In genomic region chr3:10180738-10181295, GRCh38 we compare ENCODE assay signal across 22 cellular contexts. TPM values are rescaled to one million over a fixed set of nuclear protein-coding genes. Genes with fewer than 3 reads are reported as not detected.
DNase-seq lines count a peak whose midpoint lies in the region; ATAC-seq and TF ChIP-seq lines count a peak whose summit lies in the region.
"Had no signal": no experiment of that assay in that cellular context is flagged by ENCODE, and none has a peak within 500 bp of the region (broad histone marks: within the 10 kb centered on the region; RNA-seq: fewer than 3 reads in every experiment).

No MANE protein-coding gene starts in this region.

- H3K4me3 Mint-ChIP-seq in CD14-positive monocyte (no peak overlapping the region), immature natural killer cell (peak overlapping the region in 3 of 5 donors; percentile 22 to 63 (median 24))
- H3K4me3 Mint-ChIP-seq: activated naive CD8-positive, alpha-beta T cell; activated T-cell treated with anti-CD3 and anti-CD28 coated beads, Interleukin-2, amount 50 U/mL, for 72 hours; CD8-positive, alpha-beta memory T cell had no signal

- H3K4me1 ChIP-seq in MM.1S (ENCODE audit: low read length) = no peaks in the 10 kb centered on the region

- TF ChIP-seq POLR2A in NB4 (IDR thresholded peaks at IDR 0.05; ENCODE audit: extremely low read depth, insufficient read length) = no peak

- H3K9ac ChIP-seq in MM.1S (ENCODE audit: low read length) = no peak overlapping the region
- H3K9ac ChIP-seq: GM23248 had no signal

- no peaks in the 10 kb centered on the region for H3K9me3 ChIP-seq in MM.1S (replicated peaks; ENCODE audit: insufficient read depth, low read length)
- H3K9me3 ChIP-seq: thoracic aorta, vagina had no signal

- no peaks in the 10 kb centered on the region for H3F3A ChIP-seq in MM.1S (ENCODE audit: insufficient read depth, low read length)

- peak overlapping the region in 4 of 7 donors; percentile 54 to 84 (median 70) for H3K27ac Mint-ChIP-seq in CD14-positive monocyte
- peak overlapping the region in 5 of 6 donors; percentile 82 to 88 (median 84) for H3K27ac Mint-ChIP-seq in immature natural killer cell
- H3K27ac Mint-ChIP-seq: activated naive CD8-positive, alpha-beta T cell; activated T-cell treated with anti-CD3 and anti-CD28 coated beads, Interleukin-2, amount 50 U/mL, for 72 hours had no signal

- H3K36me3 Mint-ChIP-seq in CD14-positive monocyte = peaks cover 20 to 32% of the 10 kb centered on the region in 2 donors
- peaks cover 0 to 29% (median 15%) of the 10 kb centered on the region in 3 donors for H3K36me3 Mint-ChIP-seq in immature natural killer cell

- no peak overlapping the region for H2AFZ ChIP-seq in MM.1S (ENCODE audit: low read length)
- H2AFZ ChIP-seq: GM23248 had no signal

- no peaks in the 10 kb centered on the region for H3K9me2 ChIP-seq in MM.1S (replicated peaks; ENCODE audit: insufficient read depth, low read length)

- no peaks in the 10 kb centered on the region for H3K36me3 ChIP-seq in MM.1S (replicated peaks; ENCODE audit: insufficient read depth, low read length)

- in situ Hi-C loops in ACHN (cut with HindIII; ENCODE audit: low pct_ligation_motif_present, low pct_unique_long_range_greater_than_20kb, low sequenced_read_pairs) = no loop called here

- ATAC-seq in sciatic nerve (peak; percentile 22), HG03108 (IDR thresholded peaks at IDR 0.05; ENCODE audit: unreplicated experiment) (no peak)
- ATAC-seq: activated T-cell treated with anti-CD3 and anti-CD28 coated beads, Interleukin-2, amount 50 U/mL, for 72 hours had no signal

- H3K4me1 Mint-ChIP-seq in CD14-positive monocyte = peaks cover 29% of the 10 kb centered on the region
- peaks cover 46 to 51% of the 10 kb centered on the region in 2 donors for H3K4me1 Mint-ChIP-seq in immature natural killer cell

- H3K4me3 ChIP-seq in NB4 (ENCODE audit: low read depth, low read length) = no peak overlapping the region
- no peak overlapping the region for H3K4me3 ChIP-seq in MM.1S (ENCODE audit: low read length)
- H3K4me3 ChIP-seq: GM23248, SK-N-MC, thoracic aorta, vagina had no signal

- DNase-seq in CD14-positive monocyte (ENCODE audit: low spot score) (no peak), NB4 (ENCODE audit: low read depth) (peak; percentile 22), immature natural killer cell (no peak), sciatic nerve (ENCODE audit: low spot score) (no peak), NCI-H2029 treated with DMSO at 0.1 percent for 48 hours (lab: John Stamatoyannopoulos, UW) (no peak), ACHN (no peak), MM.1S (no peak)
- DNase-seq: activated CD4-positive, alpha-beta T cell treated with anti-CD3 and anti-CD28 coated beads for 48 hours; activated T-cell treated with anti-CD3 and anti-CD28 coated beads, Interleukin-2, amount 50 U/mL, for 72 hours; CD8-positive, alpha-beta memory T cell; central memory CD4-positive, alpha-beta T cell; dermis blood vessel endothelial cell; DMS153; GDM1; GM23248; NCI-H1694 treated with DMSO at 0.1 percent for 48 hours; NCI-H69 had no signal

- H3K27me3 Mint-ChIP-seq in CD14-positive monocyte (ENCODE audit: low read depth in 3 of 3) (peaks cover 0 to 3% (median 0%) of the 10 kb centered on the region in 3 donors), immature natural killer cell (ENCODE audit: low read depth in 3 of 3) (peaks cover 0 to 2% (median 0%) of the 10 kb centered on the region in 3 donors)
- H3K27me3 Mint-ChIP-seq: activated naive CD8-positive, alpha-beta T cell; CD8-positive, alpha-beta memory T cell had no signal

- H3K79me2 ChIP-seq in MM.1S (ENCODE audit: low read length) = no peaks in the 10 kb centered on the region

- no peak for TF ChIP-seq CTCF in CD14-positive monocyte (IDR thresholded peaks at IDR 0.05)
- no peak for TF ChIP-seq CTCF in NB4 (IDR thresholded peaks at IDR 0.05; ENCODE audit: low read depth, low read length)
- no peak for TF ChIP-seq CTCF in MM.1S (IDR thresholded peaks at IDR 0.05; ENCODE audit: low read length)

- no peaks in the 10 kb centered on the region for H3K27me3 ChIP-seq in MM.1S (replicated peaks; ENCODE audit: insufficient read depth, low read length)
- H3K27me3 ChIP-seq: vagina had no signal

- H3K4me2 ChIP-seq in MM.1S (ENCODE audit: low read depth, low read length) = no peak overlapping the region

- H3K27ac ChIP-seq in MM.1S (ENCODE audit: low read length) = no peak overlapping the region
- H3K27ac ChIP-seq: GM23248, SK-N-MC, thoracic aorta, vagina had no signal

- intact Hi-C loops in CD14-positive monocyte (cut with micrococcal nuclease) = no loop called here
- intact Hi-C loops in sciatic nerve (cut with DNase I) = no loop called here

- H3K9me3 Mint-ChIP-seq in CD14-positive monocyte = peaks cover 0 to 1% (median 0%) of the 10 kb centered on the region in 7 donors
- H3K9me3 Mint-ChIP-seq in immature natural killer cell = no peaks in the 10 kb centered on the region
- H3K9me3 Mint-ChIP-seq: activated T-cell treated with anti-CD3 and anti-CD28 coated beads, Interleukin-2, amount 50 U/mL, for 72 hours; CD8-positive, alpha-beta memory T cell had no signal

- H4K20me1 ChIP-seq in MM.1S (ENCODE audit: insufficient read depth, low read length) = no peaks in the 10 kb centered on the region

RNA-seq across cellular contexts. Expression of gene IRAK2, which starts 16.1 kb away (rescaled TPM):
- polyA plus RNA-seq in CD14-positive monocyte (1 to 10 TPM in 1 of 2 donors, under 1 TPM in 1; 0.78 to 1.5 TPM), immature natural killer cell (10 to 100 TPM; 14.5 to 37.5 (median 37.1) TPM)
- 6.4 TPM for total RNA-seq in sciatic nerve

RNA-seq across cellular contexts. Expression of gene VHL, which starts 39.2 kb away (rescaled TPM):
- 10 to 100 TPM in 1 of 2 donors, 1 to 10 TPM in 1; 9.6 to 15.3 TPM for polyA plus RNA-seq in CD14-positive monocyte
- polyA plus RNA-seq in immature natural killer cell = 10 to 100 TPM in 2 of 3 donors, 1 to 10 TPM in 1; 6.6 to 47.8 (median 12.7) TPM
- total RNA-seq in sciatic nerve = 27.4 TPM

Comparison
In these comparisons a context has a peak if more than half of its experiments do, and no peak if none do; other contexts are left out.
1. H3K4me3 Mint-ChIP-seq: peak in immature natural killer cell (3 of 5); none in CD14-positive monocyte (0 of 2).
2. RNA of gene IRAK2, which starts 16.1 kb away (polyA plus RNA-seq): 14.5 to 37.5 TPM in immature natural killer cell; 0.78 to 1.5 TPM in CD14-positive monocyte; every median in the first group is over 4 times any median in the second.